In genomic region chr15:23387791-23388190, GRCh38 we compare ENCODE assay signal across 25 cellular contexts. TPM values are rescaled to one million over a fixed set of nuclear protein-coding genes. Genes with fewer than 3 reads are reported as not detected.
DNase-seq lines count a peak whose midpoint lies in the region; ATAC-seq, FAIRE-seq and TF ChIP-seq lines count a peak whose summit lies in the region.
"Had no signal": no experiment of that assay in that cellular context is flagged by ENCODE, and none has a peak within 500 bp of the region (broad histone marks: within the 10 kb centered on the region; RNA-seq: fewer than 3 reads in every experiment).

No MANE protein-coding gene starts in this region.

- peak overlapping the region; percentile 31; the same call in 1 of the 2 replicates for H3K27ac Mint-ChIP-seq in GM23338
- H3K27ac Mint-ChIP-seq in CD4-positive, alpha-beta memory T cell = no peak overlapping the region
- H3K27ac Mint-ChIP-seq: CD8-positive, alpha-beta memory T cell; IgD-negative memory B cell had no signal

- DNase-seq in HepG2 (ENCODE audit: low spot score) = no peak
- DNase-seq in right lobe of liver = no peak
- no peak for DNase-seq in GM23338 (ENCODE audit: low spot score)
- DNase-seq in OCI-M1 (lab: John Stamatoyannopoulos, UW) = peak; percentile 1
- DNase-seq in CD4-positive, alpha-beta memory T cell = no peak
- DNase-seq in UCSD-AML1 (lab: John Stamatoyannopoulos, UW; ENCODE audit: unreplicated experiment) = no peak
- no peak for DNase-seq in OCI-M2 (lab: John Stamatoyannopoulos, UW; ENCODE audit: unreplicated experiment)
- DNase-seq: AML-193; CD8-positive, alpha-beta memory T cell; COR-L47; DMS 273 treated with DMSO at 0.1 percent for 48 hours; DMS53; DND-41; EL; GM23248; H7; KBM-7 had no signal

- WGBS in HepG2 (ENCODE audit: low lambda C conversion rate) = 14% methylated on average over 5 of the region's 6 CpGs
- 51% methylated on average over 3 of the region's 6 CpGs for WGBS in right lobe of liver (ENCODE audit: insufficient coverage, low coverage, low lambda C conversion rate, missing lambda C conversion rate)

- H4K20me1 ChIP-seq in HepG2 (ENCODE audit: insufficient read depth, low read length) (no peaks in the 10 kb centered on the region), GM23338 (replicated peaks; ENCODE audit: insufficient read depth) (no peaks in the 10 kb centered on the region)

- no peak for TF ChIP-seq EP300 in HepG2 (IDR thresholded peaks at IDR 0.05; ENCODE audit: low read depth in 2 of 2, low read length in 2 of 2)
- no peak for TF ChIP-seq EP300 in HepG2 (CRISPR knock-in tag; IDR thresholded peaks at IDR 0.05; ENCODE audit: borderline replicate concordance)

- H3K9me2 ChIP-seq in GM23338 (ENCODE audit: insufficient read depth) = no peaks in the 10 kb centered on the region

- peaks cover 34% of the 10 kb centered on the region for H3K9me3 Mint-ChIP-seq in GM23338
- peaks cover 0 to 1% (median 0%) of the 10 kb centered on the region in 8 donors for H3K9me3 Mint-ChIP-seq in CD4-positive, alpha-beta memory T cell
- H3K9me3 Mint-ChIP-seq: IgD-negative memory B cell had no signal

- ATAC-seq in HepG2 (no peak), right lobe of liver (no peak), GM23338 (no peak)
- ATAC-seq: GM12878, HCT116 had no signal

- H3K27ac ChIP-seq in HepG2 (ENCODE audit: extremely low read length, insufficient read depth, low read length) (no peak overlapping the region), right lobe of liver (no peak overlapping the region), GM23338 (ENCODE audit: low read depth) (no peak overlapping the region)
- H3K27ac ChIP-seq in CD4-positive, alpha-beta memory T cell (ENCODE audit: low read depth, low read length) = no peak overlapping the region
- H3K27ac ChIP-seq: GM23248 had no signal

- TF ChIP-seq POLR2A in HepG2 (IDR thresholded peaks at IDR 0.05; ENCODE audit: insufficient read depth in 1 of 2, low read depth in 2 of 2, low read length in 2 of 2) = no peak
- no peak for TF ChIP-seq POLR2A in right lobe of liver (IDR thresholded peaks at IDR 0.05)

- H3K4me1 Mint-ChIP-seq in GM23338 = 0 out of 3 replicates have a peak, but pooled peaks cover 2% of the 10 kb centered on the region
- no peaks in the 10 kb centered on the region for H3K4me1 Mint-ChIP-seq in CD4-positive, alpha-beta memory T cell
- H3K4me1 Mint-ChIP-seq: CD8-positive, alpha-beta memory T cell had no signal

- H3K36me3 ChIP-seq in HepG2 (replicated peaks in 1 of 2; ENCODE audit: control insufficient read depth in 1 of 2, insufficient read depth in 2 of 2, low read length in 2 of 2) = no peaks in the 10 kb centered on the region
- no peaks in the 10 kb centered on the region for H3K36me3 ChIP-seq in right lobe of liver
- H3K36me3 ChIP-seq in GM23338 (ENCODE audit: insufficient read depth) = no peaks in the 10 kb centered on the region
- H3K36me3 ChIP-seq in CD4-positive, alpha-beta memory T cell (ENCODE audit: insufficient read depth, low read length) = no peaks in the 10 kb centered on the region

- in situ Hi-C loops in HepG2 (cut with HindIII; ENCODE audit: extremely low pct_ligation_motif_present, low pct_unique_long_range_greater_than_20kb) = no loop called here

- no peak for FAIRE-seq in HepG2 (lab: Jason Lieb, UNC)
- FAIRE-seq: A204.1, GM12878, GM19239, HTR-8/SVneo had no signal

- no peaks in the 10 kb centered on the region for H3F3A ChIP-seq in GM23338 (replicated peaks; ENCODE audit: low read depth)

- CTCF ChIA-PET in HepG2 (lab: Yijun Ruan, JAX; ENCODE audit: low intra/inter-chr PET ratio, low total read pairs) = no interaction called here
- CTCF ChIA-PET in CD4-positive, alpha-beta memory T cell (lab: Charles Lee; ENCODE audit: partially characterized antibody) = no interaction called here

- H3K27me3 Mint-ChIP-seq in GM23338 (ENCODE audit: insufficient read depth, low read depth, poor library complexity) = peaks cover 2% of the 10 kb centered on the region
- H3K27me3 Mint-ChIP-seq in CD4-positive, alpha-beta memory T cell = peaks cover 4 to 15% of the 10 kb centered on the region in 2 donors

- no peaks in the 10 kb centered on the region for H3K9me3 ChIP-seq in HepG2 (ENCODE audit: low read length)
- no peaks in the 10 kb centered on the region for H3K9me3 ChIP-seq in right lobe of liver
- no peaks in the 10 kb centered on the region for H3K9me3 ChIP-seq in CD4-positive, alpha-beta memory T cell (ENCODE audit: control insufficient read depth in 1 of 2, low read length in 2 of 2)

- no peak overlapping the region for H3K9ac ChIP-seq in HepG2 (ENCODE audit: insufficient read depth, low read depth, low read length)
- H3K9ac ChIP-seq: GM23248 had no signal

- TF ChIP-seq RAD21 in HepG2 (CRISPR knock-in tag; IDR thresholded peaks at IDR 0.05) = no peak

- no peaks in the 10 kb centered on the region for H3K4me1 ChIP-seq in HepG2 (ENCODE audit: insufficient read depth, low read length)
- no peaks in the 10 kb centered on the region for H3K4me1 ChIP-seq in right lobe of liver
- H3K4me1 ChIP-seq in GM23338 (ENCODE audit: insufficient read depth) = no peaks in the 10 kb centered on the region
- no peaks in the 10 kb centered on the region for H3K4me1 ChIP-seq in CD4-positive, alpha-beta memory T cell (ENCODE audit: insufficient read depth, low read length)

- H3K27me3 ChIP-seq in HepG2 (ENCODE audit: control insufficient read depth in 1 of 2, insufficient read depth in 2 of 2, low read length in 2 of 2) (peaks cover 1 to 4% of the 10 kb centered on the region in 2 experiments; a peak in 3 of 5 replicates), right lobe of liver (no peaks in the 10 kb centered on the region), GM23338 (ENCODE audit: insufficient read depth) (no peaks in the 10 kb centered on the region)
- H3K27me3 ChIP-seq in CD4-positive, alpha-beta memory T cell (ENCODE audit: insufficient read depth, low read length) = no peaks in the 10 kb centered on the region

- H3K4me3 ChIP-seq in HepG2 (replicated peaks in 1 of 3; ENCODE audit: insufficient read depth in 1 of 3, low read depth in 2 of 3, low read length in 3 of 3) = no peak overlapping the region
- no peak overlapping the region for H3K4me3 ChIP-seq in right lobe of liver
- H3K4me3 ChIP-seq in GM23338 = no peak overlapping the region
- H3K4me3 ChIP-seq in CD4-positive, alpha-beta memory T cell (ENCODE audit: low read length in 2 of 2) = no peak overlapping the region
- H3K4me3 ChIP-seq: GM12878, GM23248 had no signal

- H3K36me3 Mint-ChIP-seq in GM23338 (ENCODE audit: low read depth) = peaks cover 3% of the 10 kb centered on the region; the same call in 1 of the 3 replicates
- H3K36me3 Mint-ChIP-seq in CD4-positive, alpha-beta memory T cell = no peaks in the 10 kb centered on the region
- H3K36me3 Mint-ChIP-seq: CD8-positive, alpha-beta memory T cell; IgD-negative memory B cell had no signal

- H2AFZ ChIP-seq in HepG2 (ENCODE audit: low read length) (no peak overlapping the region), GM23338 (no peak overlapping the region)
- H2AFZ ChIP-seq: GM23248 had no signal

- H3K79me2 ChIP-seq in HepG2 (ENCODE audit: insufficient read depth, low read length) (no peaks in the 10 kb centered on the region), GM23338 (replicated peaks; ENCODE audit: insufficient read depth) (no peaks in the 10 kb centered on the region)

- BruUV-seq in HepG2 (replicated peaks; lab: Mats Ljungman, UMichigan) = no TSS peak

- intact Hi-C loops in HepG2 (cut with micrococcal nuclease; ENCODE audit: unreplicated experiment) (no loop called here), right lobe of liver (cut with DNase I) (no loop called here)
- intact Hi-C loops in CD4-positive, alpha-beta memory T cell (cut with micrococcal nuclease) = no loop called here

- H3K4me2 ChIP-seq in HepG2 (ENCODE audit: low read depth, low read length) (no peak overlapping the region), GM23338 (no peak overlapping the region)

- POLR2A ChIA-PET in HepG2 (lab: Yijun Ruan, JAX) = no interaction called here
- POLR2A ChIA-PET in CD4-positive, alpha-beta memory T cell (lab: Charles Lee; ENCODE audit: partially characterized antibody) = no interaction called here

- no peak for TF ChIP-seq CTCF in HepG2 (CRISPR knock-in tag; IDR thresholded peaks at IDR 0.05)
- TF ChIP-seq CTCF in right lobe of liver (IDR thresholded peaks at IDR 0.05) = no peak
- no peak for TF ChIP-seq CTCF in GM23338 (conservative IDR thresholded peaks at IDR 0.05; ENCODE audit: low read depth in 2 of 2)

- no peak overlapping the region for H3K4me3 Mint-ChIP-seq in GM23338
- no peak overlapping the region for H3K4me3 Mint-ChIP-seq in CD4-positive, alpha-beta memory T cell
- H3K4me3 Mint-ChIP-seq: CD8-positive, alpha-beta memory T cell; IgD-negative memory B cell had no signal

RNA-seq across cellular contexts. Expression of gene GOLGA8S, which starts 33.2 kb away (rescaled TPM):
- 0.02 TPM in 1 of 2 replicates, not detected in the other for total RNA-seq in HepG2 (2016; rRNA removed; fragmentation: Illumina TruSeq; extraction: Trizol)
- not detected in 2 replicates for total RNA-seq in HepG2 (2016; cell fraction: cytosol; rRNA removed; fragmentation: Illumina TruSeq; extraction: Trizol; ENCODE audit: low read depth)
- 0.02 TPM in 1 of 2 replicates, not detected in the other for total RNA-seq in HepG2 (2016; cell fraction: insoluble cytoplasmic fraction; rRNA removed; fragmentation: Illumina TruSeq; extraction: Trizol)
- total RNA-seq in HepG2 (2016; cell fraction: membrane; rRNA removed; fragmentation: Illumina TruSeq; extraction: Trizol) = not detected in 2 replicates
- total RNA-seq in HepG2 (2016; cell fraction: nucleus; rRNA removed; fragmentation: Illumina TruSeq; extraction: Trizol) = not detected in 2 replicates
- 0.03 and 0.04 TPM in 2 replicates for polyA plus RNA-seq in HepG2 (2011; rRNA removed)
- polyA plus RNA-seq in HepG2 (2011; cell fraction: cytosol; rRNA removed) = 0.01 TPM in 2 replicates
- 0.16 and 0.33 TPM in 2 replicates for polyA plus RNA-seq in HepG2 (2011; cell fraction: nucleus; rRNA removed)
- polyA plus RNA-seq in HepG2 (2012) = 0.04 TPM in 1 of 2 replicates, not detected in the other
- polyA plus RNA-seq in HepG2 (2016; cell fraction: cytosol; fragmentation: Illumina TruSeq; extraction: Trizol; ENCODE audit: low read depth) = not detected in 2 replicates
- polyA plus RNA-seq in HepG2 (2016; cell fraction: insoluble cytoplasmic fraction; fragmentation: Illumina TruSeq; extraction: Trizol; ENCODE audit: low read depth) = not detected in 2 replicates
- not detected in 2 replicates for polyA plus RNA-seq in HepG2 (2016; cell fraction: membrane; fragmentation: Illumina TruSeq; extraction: Trizol; ENCODE audit: low read depth)
- not detected in 2 replicates for polyA plus RNA-seq in HepG2 (2016; cell fraction: nucleus; fragmentation: Illumina TruSeq; extraction: Trizol; ENCODE audit: insufficient read depth, low read depth)
- not detected in 2 replicates for polyA minus RNA-seq in HepG2 (2011; rRNA and poly(A)+ RNA removed; ENCODE audit: low replicate concordance)
- not detected in 2 replicates for polyA minus RNA-seq in HepG2 (2011; cell fraction: cytosol; rRNA and poly(A)+ RNA removed)
- 0.13 TPM in 1 of 2 replicates, not detected in the other for polyA minus RNA-seq in HepG2 (2011; cell fraction: nucleus; rRNA and poly(A)+ RNA removed)
- under 1 TPM in 5 of 6 experiments, not detected in 1; 0.18 to 0.37 (median 0.22) TPM for total RNA-seq in right lobe of liver
- total RNA-seq in GM23338 (2014; rRNA removed; shearing (Covaris generic)) = not detected in 2 replicates
- 0.05 TPM in 1 of 2 replicates, not detected in the other for polyA plus RNA-seq in GM23338 (2016; fragmentation: Nextera tagmentation; extraction: Ambion mirVana)
- total RNA-seq in CD4-positive, alpha-beta memory T cell = under 1 TPM; 0.30 to 0.35 TPM
- not detected for polyA plus RNA-seq in CD4-positive, alpha-beta memory T cell
- total RNA-seq: G401, GM12878, H7 had no signal
- polyA plus RNA-seq: CD8-positive, alpha-beta memory T cell; GM23248; IgD-negative memory B cell had no signal

RNA-seq across cellular contexts. Expression of gene GOLGA6L26, which starts 53.8 kb away (rescaled TPM):
- total RNA-seq in HepG2 (2016; rRNA removed; fragmentation: Illumina TruSeq; extraction: Trizol) (not detected in 2 replicates), right lobe of liver (not detected)
- total RNA-seq in HepG2 (2016; cell fraction: cytosol; rRNA removed; fragmentation: Illumina TruSeq; extraction: Trizol; ENCODE audit: low read depth) = not detected in 2 replicates
- not detected in 2 replicates for total RNA-seq in HepG2 (2016; cell fraction: insoluble cytoplasmic fraction; rRNA removed; fragmentation: Illumina TruSeq; extraction: Trizol)
- total RNA-seq in HepG2 (2016; cell fraction: membrane; rRNA removed; fragmentation: Illumina TruSeq; extraction: Trizol) = not detected in 2 replicates
- total RNA-seq in HepG2 (2016; cell fraction: nucleus; rRNA removed; fragmentation: Illumina TruSeq; extraction: Trizol) = not detected in 2 replicates
- polyA plus RNA-seq in HepG2 (2011; rRNA removed) (not detected in 2 replicates), GM23338 (2016; fragmentation: Nextera tagmentation; extraction: Ambion mirVana) (not detected in 2 replicates)
- not detected in 2 replicates for polyA plus RNA-seq in HepG2 (2011; cell fraction: cytosol; rRNA removed)
- not detected in 2 replicates for polyA plus RNA-seq in HepG2 (2011; cell fraction: nucleus; rRNA removed)
- polyA plus RNA-seq in HepG2 (2012) = not detected in 2 replicates
- not detected in 2 replicates for polyA plus RNA-seq in HepG2 (2016; cell fraction: cytosol; fragmentation: Illumina TruSeq; extraction: Trizol; ENCODE audit: low read depth)
- not detected in 2 replicates for polyA plus RNA-seq in HepG2 (2016; cell fraction: insoluble cytoplasmic fraction; fragmentation: Illumina TruSeq; extraction: Trizol; ENCODE audit: low read depth)
- polyA plus RNA-seq in HepG2 (2016; cell fraction: membrane; fragmentation: Illumina TruSeq; extraction: Trizol; ENCODE audit: low read depth) = not detected in 2 replicates
- polyA plus RNA-seq in HepG2 (2016; cell fraction: nucleus; fragmentation: Illumina TruSeq; extraction: Trizol; ENCODE audit: insufficient read depth, low read depth) = not detected in 2 replicates
- not detected in 2 replicates for polyA minus RNA-seq in HepG2 (2011; rRNA and poly(A)+ RNA removed; ENCODE audit: low replicate concordance)
- not detected in 2 replicates for polyA minus RNA-seq in HepG2 (2011; cell fraction: cytosol; rRNA and poly(A)+ RNA removed)
- not detected in 2 replicates for polyA minus RNA-seq in HepG2 (2011; cell fraction: nucleus; rRNA and poly(A)+ RNA removed)
- not detected in 2 replicates for total RNA-seq in GM23338 (2014; rRNA removed; shearing (Covaris generic))
- not detected for total RNA-seq in CD4-positive, alpha-beta memory T cell
- polyA plus RNA-seq in CD4-positive, alpha-beta memory T cell = not detected
- total RNA-seq: CD8-positive, alpha-beta memory T cell; G401; GM12878; GM23248; H7 had no signal
- polyA plus RNA-seq: BJ; CD8-positive, alpha-beta memory T cell; GM12878; GM23248; IgD-negative memory B cell had no signal

RNA-seq across cellular contexts. Expression of gene GOLGA6L2, which starts 59.3 kb away (rescaled TPM):
- not detected in 2 replicates for total RNA-seq in HepG2 (2016; rRNA removed; fragmentation: Illumina TruSeq; extraction: Trizol)
- not detected in 2 replicates for total RNA-seq in HepG2 (2016; cell fraction: cytosol; rRNA removed; fragmentation: Illumina TruSeq; extraction: Trizol; ENCODE audit: low read depth)
- not detected in 2 replicates for total RNA-seq in HepG2 (2016; cell fraction: insoluble cytoplasmic fraction; rRNA removed; fragmentation: Illumina TruSeq; extraction: Trizol)
- total RNA-seq in HepG2 (2016; cell fraction: membrane; rRNA removed; fragmentation: Illumina TruSeq; extraction: Trizol) = not detected in 2 replicates
- total RNA-seq in HepG2 (2016; cell fraction: nucleus; rRNA removed; fragmentation: Illumina TruSeq; extraction: Trizol) = not detected in 2 replicates
- not detected in 2 replicates for polyA plus RNA-seq in HepG2 (2011; rRNA removed)
- polyA plus RNA-seq in HepG2 (2011; cell fraction: cytosol; rRNA removed) = not detected in 2 replicates
- not detected in 2 replicates for polyA plus RNA-seq in HepG2 (2011; cell fraction: nucleus; rRNA removed)
- polyA plus RNA-seq in HepG2 (2012) = not detected in 2 replicates
- polyA plus RNA-seq in HepG2 (2016; cell fraction: cytosol; fragmentation: Illumina TruSeq; extraction: Trizol; ENCODE audit: low read depth) = not detected in 2 replicates
- not detected in 2 replicates for polyA plus RNA-seq in HepG2 (2016; cell fraction: insoluble cytoplasmic fraction; fragmentation: Illumina TruSeq; extraction: Trizol; ENCODE audit: low read depth)
- polyA plus RNA-seq in HepG2 (2016; cell fraction: membrane; fragmentation: Illumina TruSeq; extraction: Trizol; ENCODE audit: low read depth) = not detected in 2 replicates
- not detected in 2 replicates for polyA plus RNA-seq in HepG2 (2016; cell fraction: nucleus; fragmentation: Illumina TruSeq; extraction: Trizol; ENCODE audit: insufficient read depth, low read depth)
- polyA minus RNA-seq in HepG2 (2011; rRNA and poly(A)+ RNA removed; ENCODE audit: low replicate concordance) = not detected in 2 replicates
- polyA minus RNA-seq in HepG2 (2011; cell fraction: cytosol; rRNA and poly(A)+ RNA removed) = not detected in 2 replicates
- not detected in 2 replicates for polyA minus RNA-seq in HepG2 (2011; cell fraction: nucleus; rRNA and poly(A)+ RNA removed)
- not detected for total RNA-seq in right lobe of liver
- not detected in 2 replicates for total RNA-seq in GM23338 (2014; rRNA removed; shearing (Covaris generic))
- polyA plus RNA-seq in GM23338 (2016; fragmentation: Nextera tagmentation; extraction: Ambion mirVana) = not detected in 2 replicates
- total RNA-seq in CD4-positive, alpha-beta memory T cell = not detected
- not detected for polyA plus RNA-seq in CD4-positive, alpha-beta memory T cell
- total RNA-seq: CD8-positive, alpha-beta memory T cell; G401; GM12878; GM23248; H7 had no signal
- polyA plus RNA-seq: BJ; CD8-positive, alpha-beta memory T cell; GM12878; GM23248; IgD-negative memory B cell had no signal
